In the genomic region with DNA sequence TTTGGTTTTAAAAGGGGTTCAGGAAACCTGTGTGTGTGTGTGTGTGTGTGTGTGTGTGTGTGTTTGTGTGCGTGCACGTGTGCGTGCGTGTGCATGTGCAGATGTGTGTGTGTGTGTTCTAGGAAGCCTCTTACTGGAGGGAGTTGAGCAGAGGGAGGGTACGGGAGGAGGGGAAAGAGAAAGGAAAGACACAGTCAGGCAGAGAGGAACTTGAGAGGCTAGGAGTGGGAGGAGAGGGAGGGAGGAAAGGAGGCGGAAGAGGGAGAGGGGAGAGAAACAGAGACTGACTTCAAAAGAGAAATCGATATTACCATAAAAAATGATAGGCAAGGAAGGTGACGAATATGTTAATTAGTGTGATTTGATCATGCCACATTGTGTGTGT, we compare ENCODE assay signal across 15 cellular contexts. TPM values are rescaled to one million over a fixed set of nuclear protein-coding genes. Genes with fewer than 3 reads are reported as not detected.
A peak's percentile ranks its signal among the peaks of the same experiment; 100 is the strongest.
DNase-seq lines count a peak whose midpoint lies in the region; ATAC-seq and TF ChIP-seq lines count a peak whose summit lies in the region.
"Had no signal": no experiment of that assay in that cellular context is flagged by ENCODE, and none has a peak within 500 bp of the region (broad histone marks: within the 10 kb centered on the region; RNA-seq: fewer than 3 reads in every experiment).

No MANE protein-coding gene starts in this region.

- H3K79me2 ChIP-seq in GM23338 (replicated peaks; ENCODE audit: insufficient read depth), result no peaks in the 10 kb centered on the region

- H3K27ac ChIP-seq in BLaER1 treated with 17β-estradiol and CSF1 and Interleukin-3, amounts not matched to agents 10 nM and 100 nM, result peak overlapping the region in 8 of 11 experiments; percentile 13 to 60 (median 40); a peak in 8 of 22 replicates
- H3K27ac ChIP-seq in GM23338 (ENCODE audit: low read depth) (no peak overlapping the region), substantia nigra (ENCODE audit: low read depth, low read length, poor library complexity, severe bottlenecking) (no peak overlapping the region)
- H3K27ac ChIP-seq: lower lobe of right lung, pancreas had no signal

- no peak overlapping the region for H3K27ac Mint-ChIP-seq in GM23338

- ATAC-seq in GM23338 (peak; percentile 61), HG03196 (IDR thresholded peaks at IDR 0.05; ENCODE audit: unreplicated experiment) (no peak)
- ATAC-seq: lower lobe of right lung had no signal

- H3F3A ChIP-seq in GM23338 (replicated peaks; ENCODE audit: low read depth), result no peaks in the 10 kb centered on the region

- H3K4me3 ChIP-seq in BLaER1 treated with 17β-estradiol and CSF1 and Interleukin-3, amounts not matched to agents 10 nM and 100 nM, result no peak overlapping the region
- H3K4me3 ChIP-seq in GM23338 (peak overlapping the region; percentile 36; the same call in 1 of the 2 replicates), iPS-18c (ENCODE audit: insufficient read depth, low read depth, low read length) (peak overlapping the region; percentile 28; the same call in 1 of the 2 replicates)
- H3K4me3 ChIP-seq: lower lobe of right lung, pancreas had no signal

- peaks cover 25% of the 10 kb centered on the region for H3K4me1 Mint-ChIP-seq in GM23338

- H3K27me3 Mint-ChIP-seq in GM23338 (ENCODE audit: insufficient read depth, low read depth, poor library complexity), result peaks cover 6% of the 10 kb centered on the region

- H3K9me3 Mint-ChIP-seq in GM23338, result no peaks in the 10 kb centered on the region
- H3K9me3 Mint-ChIP-seq: CD4-positive, alpha-beta memory T cell had no signal

- H2AFZ ChIP-seq in GM23338, result 0 out of 2 replicates have a peak overlapping the region, but pooled peaks have one; percentile 63

- H3K9me3 ChIP-seq in BLaER1 treated with 17β-estradiol and CSF1 and Interleukin-3, amounts not matched to agents 10 nM and 100 nM (replicated peaks in 1 of 11), result no peaks in the 10 kb centered on the region
- H3K9me3 ChIP-seq in iPS-18c (ENCODE audit: control insufficient read depth, insufficient read depth, low read length), result no peaks in the 10 kb centered on the region
- H3K9me3 ChIP-seq: lower lobe of right lung, pancreas had no signal

- H3K27me3 ChIP-seq in BLaER1 treated with 17β-estradiol and CSF1 and Interleukin-3, amounts not matched to agents 10 nM and 100 nM, result no peaks in the 10 kb centered on the region
- no peaks in the 10 kb centered on the region for H3K27me3 ChIP-seq in GM23338 (ENCODE audit: insufficient read depth)

- peaks cover 0 to 16% (median 0%) of the 10 kb centered on the region in 11 experiments; a peak in 1 of 22 replicates for H4K20me1 ChIP-seq in BLaER1 treated with 17β-estradiol and CSF1 and Interleukin-3, amounts not matched to agents 10 nM and 100 nM
- H4K20me1 ChIP-seq in GM23338 (replicated peaks; ENCODE audit: insufficient read depth), result no peaks in the 10 kb centered on the region

- DNase-seq in GM23338 (ENCODE audit: low spot score) (peak; percentile 28), SK-N-DZ (ENCODE audit: low spot score) (peak; percentile 69), DMS153 (lab: John Stamatoyannopoulos, UW) (no peak), cerebellar cortex (ENCODE audit: low spot score) (no peak), substantia nigra (lab: John Stamatoyannopoulos, UW) (no peak)
- DNase-seq: activated effector memory CD4-positive, alpha-beta T cell treated with Interleukin-2 at 50 U/mL for 16 hours; CD4-positive, alpha-beta memory T cell; cortex of kidney; lower lobe of right lung; NCI-H345; pancreas; stimulated activated CD4-positive, alpha-beta T cell treated with anti-CD3 and anti-CD28 coated beads, Interleukin-2, amount 100 ng/mL, for 48 hours had no signal

- H3K4me2 ChIP-seq in BLaER1 treated with 17β-estradiol and CSF1 and Interleukin-3, amounts not matched to agents 10 nM and 100 nM, result peak overlapping the region; percentile 60 to 94 (median 80)
- H3K4me2 ChIP-seq in GM23338, result peak overlapping the region; percentile 39; the same call in 1 of the 2 replicates

- no peaks in the 10 kb centered on the region for H3K9me2 ChIP-seq in GM23338 (ENCODE audit: insufficient read depth)

- H3K4me1 ChIP-seq in BLaER1 treated with 17β-estradiol and CSF1 and Interleukin-3, amounts not matched to agents 10 nM and 100 nM, result peaks cover 45 to 100% (median 97%) of the 10 kb centered on the region in 10 experiments
- H3K4me1 ChIP-seq in GM23338 (ENCODE audit: insufficient read depth), result peaks cover 15% of the 10 kb centered on the region; the same call in 1 of the 2 replicates
- H3K4me1 ChIP-seq: lower lobe of right lung, pancreas had no signal

- TF ChIP-seq CTCF in GM23338 (conservative IDR thresholded peaks at IDR 0.05; ENCODE audit: low read depth in 2 of 2), result no peak

- H3K36me3 Mint-ChIP-seq in GM23338 (ENCODE audit: low read depth), result no peaks in the 10 kb centered on the region; the same call in 2 of the 3 replicates
- H3K36me3 Mint-ChIP-seq: CD4-positive, alpha-beta memory T cell had no signal

- H3K9ac ChIP-seq in BLaER1 treated with 17β-estradiol and CSF1 and Interleukin-3, amounts not matched to agents 10 nM and 100 nM, result peak overlapping the region in 5 of 11 experiments; percentile 19 to 49 (median 29); a peak in 6 of 22 replicates

- no peaks in the 10 kb centered on the region for H3K36me3 ChIP-seq in BLaER1 treated with 17β-estradiol and CSF1 and Interleukin-3, amounts not matched to agents 10 nM and 100 nM
- no peaks in the 10 kb centered on the region for H3K36me3 ChIP-seq in GM23338 (ENCODE audit: insufficient read depth)
- H3K36me3 ChIP-seq: lower lobe of right lung, pancreas had no signal

- peak overlapping the region; percentile 65 for H3K4me3 Mint-ChIP-seq in GM23338

TF ChIP-seq in GM23338, 12 proteins besides CTCF, POLR2A, EP300 and RAD21 (continues in another document):
- TF ChIP-seq, protein P1, sequence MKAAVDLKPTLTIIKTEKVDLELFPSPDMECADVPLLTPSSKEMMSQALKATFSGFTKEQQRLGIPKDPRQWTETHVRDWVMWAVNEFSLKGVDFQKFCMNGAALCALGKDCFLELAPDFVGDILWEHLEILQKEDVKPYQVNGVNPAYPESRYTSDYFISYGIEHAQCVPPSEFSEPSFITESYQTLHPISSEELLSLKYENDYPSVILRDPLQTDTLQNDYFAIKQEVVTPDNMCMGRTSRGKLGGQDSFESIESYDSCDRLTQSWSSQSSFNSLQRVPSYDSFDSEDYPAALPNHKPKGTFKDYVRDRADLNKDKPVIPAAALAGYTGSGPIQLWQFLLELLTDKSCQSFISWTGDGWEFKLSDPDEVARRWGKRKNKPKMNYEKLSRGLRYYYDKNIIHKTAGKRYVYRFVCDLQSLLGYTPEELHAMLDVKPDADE (IDR thresholded peaks at IDR 0.05), result no peak
- TF ChIP-seq ZNF114 (CRISPR knock-in tag; IDR thresholded peaks at IDR 0.05) (no peak), JUNB (IDR thresholded peaks at IDR 0.05; ENCODE audit: unreplicated experiment) (no peak)

RNA-seq across cellular contexts. Expression of gene ATP2B2, which starts 34.1 kb away (rescaled TPM):
- total RNA-seq in GM23338 (2014; rRNA removed; shearing (Covaris generic)), result 0.35 and 0.63 TPM in 2 replicates
- 0.42 TPM in 1 of 2 replicates, not detected in the other for polyA plus RNA-seq in GM23338 (2016; fragmentation: Nextera tagmentation; extraction: Ambion mirVana)
- not detected in 2 replicates for polyA plus RNA-seq in SK-N-DZ (2014; cell fraction: cytosol; rRNA removed)
- polyA plus RNA-seq in SK-N-DZ (2014; cell fraction: nucleus; rRNA removed), result not detected in 2 replicates
- total RNA-seq: CD4-positive, alpha-beta memory T cell had no signal
- polyA plus RNA-seq: CD4-positive, alpha-beta memory T cell had no signal

Comparison
In these comparisons a context has a peak if more than half of its experiments do, and no peak if none do; other contexts are left out.
1. H3K27ac ChIP-seq: peak in BLaER1 treated with 17β-estradiol and CSF1 and Interleukin-3, amounts not matched to agents 10 nM and 100 nM (8 of 11); none in GM23338 (single experiment) and substantia nigra (single experiment).
2. H3K4me3 ChIP-seq: peak in GM23338 (single experiment) and iPS-18c (single experiment); none in BLaER1 treated with 17β-estradiol and CSF1 and Interleukin-3, amounts not matched to agents 10 nM and 100 nM (0 of 10).
3. DNase-seq: peak in GM23338 (single experiment) and SK-N-DZ (single experiment); none in DMS153 (single experiment), cerebellar cortex (single experiment) and substantia nigra (0 of 49).